Comparison of ENCODE assay signal across 12 cellular contexts in genomic region chr22:22733881-22734373, GRCh38.
DNase-seq lines count a peak whose midpoint lies in the region; ATAC-seq lines count a peak whose summit lies in the region.
"Had no signal": no experiment of that assay in that cellular context is flagged by ENCODE, and none has a peak within 500 bp of the region (broad histone marks: within the 10 kb centered on the region; RNA-seq: fewer than 3 reads in every experiment).

No MANE protein-coding gene starts in this region.

- peak; percentile 18 for DNase-seq in activated CD8-positive, alpha-beta memory T cell treated with anti-CD3 and anti-CD28 coated beads, Interleukin-2, amount 50 U/mL, for 48 hours
- DNase-seq in activated CD8-positive, alpha-beta memory T cell treated with anti-CD3 and anti-CD28 coated beads, Interleukin-2, amount 10 ng/mL, durations not matched to agents 7 days and 5 days: no peak
- no peak for DNase-seq in effector memory CD8-positive, alpha-beta T cell
- DNase-seq in mesenteric fat pad (ENCODE audit: low spot score) (peak; percentile 67), cerebellar cortex (ENCODE audit: low spot score) (no peak)
- DNase-seq: 8988T, AML-193, DMS53, GF-D8, GM23248 had no signal

- H3K27me3 Mint-ChIP-seq in activated CD8-positive, alpha-beta memory T cell treated with anti-CD3 and anti-CD28 coated beads, Interleukin-2, amount 10 ng/mL, durations not matched to agents 7 days and 5 days: peaks cover 14% of the 10 kb centered on the region
- no peaks in the 10 kb centered on the region for H3K27me3 Mint-ChIP-seq in effector memory CD8-positive, alpha-beta T cell

- CTCF ChIA-PET in activated CD8-positive, alpha-beta memory T cell treated with anti-CD3 and anti-CD28 coated beads, Interleukin-2, amount 10 ng/mL, durations not matched to agents 7 days and 5 days (lab: Charles Lee): interaction anchor here (0.5 to 2.5 kb wide), 3 partner anchors 13 to 1949 kb away, joined by 3 to 6 read pairs (median 3); no protein-coding TSS in a partner anchor

- H3K27ac Mint-ChIP-seq in activated CD8-positive, alpha-beta memory T cell treated with anti-CD3 and anti-CD28 coated beads, Interleukin-2, amount 10 ng/mL, durations not matched to agents 7 days and 5 days: no peak overlapping the region
- peak overlapping the region; percentile 92 to 94 for H3K27ac Mint-ChIP-seq in effector memory CD8-positive, alpha-beta T cell

- no peaks in the 10 kb centered on the region for H3K9me3 Mint-ChIP-seq in activated CD8-positive, alpha-beta memory T cell treated with anti-CD3 and anti-CD28 coated beads, Interleukin-2, amount 10 ng/mL, durations not matched to agents 7 days and 5 days (ENCODE audit: low read depth)
- no peaks in the 10 kb centered on the region for H3K9me3 Mint-ChIP-seq in effector memory CD8-positive, alpha-beta T cell

- H3K4me3 Mint-ChIP-seq in activated CD8-positive, alpha-beta memory T cell treated with anti-CD3 and anti-CD28 coated beads, Interleukin-2, amount 10 ng/mL, durations not matched to agents 7 days and 5 days: no peak overlapping the region
- H3K4me3 Mint-ChIP-seq in effector memory CD8-positive, alpha-beta T cell: peak overlapping the region; percentile 84 to 88

- no peak for ATAC-seq in activated CD8-positive, alpha-beta memory T cell treated with anti-CD3 and anti-CD28 coated beads, Interleukin-2, amount 10 ng/mL, durations not matched to agents 7 days and 5 days
- ATAC-seq in effector memory CD8-positive, alpha-beta T cell (replicated peaks): no peak
- no peak for ATAC-seq in GM18867 (IDR thresholded peaks at IDR 0.05; ENCODE audit: unreplicated experiment)
- ATAC-seq in GM19455 (IDR thresholded peaks at IDR 0.05; ENCODE audit: unreplicated experiment): no peak

- H3K36me3 Mint-ChIP-seq in activated CD8-positive, alpha-beta memory T cell treated with anti-CD3 and anti-CD28 coated beads, Interleukin-2, amount 10 ng/mL, durations not matched to agents 7 days and 5 days: no peaks in the 10 kb centered on the region
- H3K36me3 Mint-ChIP-seq in effector memory CD8-positive, alpha-beta T cell (ENCODE audit: insufficient read depth): peaks cover 3% of the 10 kb centered on the region

- H3K4me1 Mint-ChIP-seq in activated CD8-positive, alpha-beta memory T cell treated with anti-CD3 and anti-CD28 coated beads, Interleukin-2, amount 10 ng/mL, durations not matched to agents 7 days and 5 days: peaks cover 32% of the 10 kb centered on the region
- H3K4me1 Mint-ChIP-seq in effector memory CD8-positive, alpha-beta T cell (ENCODE audit: low read depth in 2 of 2): peaks cover 59 to 72% of the 10 kb centered on the region in 2 donors

Comparison
In these comparisons a context has a peak if more than half of its experiments do, and no peak if none do; other contexts are left out.
1. DNase-seq: peak in activated CD8-positive, alpha-beta memory T cell treated with anti-CD3 and anti-CD28 coated beads, Interleukin-2, amount 50 U/mL, for 48 hours (single experiment) and mesenteric fat pad (single experiment); none in activated CD8-positive, alpha-beta memory T cell treated with anti-CD3 and anti-CD28 coated beads, Interleukin-2, amount 10 ng/mL, durations not matched to agents 7 days and 5 days (single experiment), effector memory CD8-positive, alpha-beta T cell (0 of 3) and cerebellar cortex (single experiment).